ENCODE assay signal across 9 cellular contexts in genomic region chr11:69635804-69636511, GRCh38. TPM values are rescaled to one million over a fixed set of nuclear protein-coding genes. Genes with fewer than 3 reads are reported as not detected.
A peak's percentile ranks its signal among the peaks of the same experiment; 100 is the strongest.
DNase-seq lines count a peak whose midpoint lies in the region; ATAC-seq and TF ChIP-seq lines count a peak whose summit lies in the region.
"Had no signal": no experiment of that assay in that cellular context is flagged by ENCODE, and none has a peak within 500 bp of the region (broad histone marks: within the 10 kb centered on the region; RNA-seq: fewer than 3 reads in every experiment).

No MANE protein-coding gene starts in this region.

- H3K36me3 ChIP-seq in Panc1 (ENCODE audit: control insufficient read depth, insufficient read depth, low read length) (no peaks in the 10 kb centered on the region; the same call in 1 of the 2 replicates), fibroblast of lung (ENCODE audit: control insufficient read depth, insufficient read depth, low read length) (no peaks in the 10 kb centered on the region), neuronal stem cell (replicated peaks in 1 of 2; ENCODE audit: control insufficient read depth in 2 of 2, insufficient read depth in 2 of 2, low read length in 2 of 2) (no peaks in the 10 kb centered on the region)

- H3K9ac ChIP-seq in fibroblast of lung (ENCODE audit: insufficient read depth, low read length), result no peak overlapping the region
- no peak overlapping the region for H3K9ac ChIP-seq in neuronal stem cell (ENCODE audit: low read depth, low read length, poor library complexity)

- H3K4me2 ChIP-seq in fibroblast of lung (ENCODE audit: extremely low read depth, insufficient read depth, low read length) (peak overlapping the region; percentile 61), neuronal stem cell (ENCODE audit: insufficient read depth, low read length, poor library complexity, severe bottlenecking) (peak overlapping the region; percentile 98)

- H4K8ac ChIP-seq in neuronal stem cell (ENCODE audit: low read depth, low read length), result no peak overlapping the region

- peaks cover 33% of the 10 kb centered on the region for H3K4me1 ChIP-seq in Panc1 (ENCODE audit: control insufficient read depth, insufficient read depth, low read length)
- H3K4me1 ChIP-seq in fibroblast of lung (ENCODE audit: control insufficient read depth, extremely low read depth, insufficient read depth, low read length), result peaks cover 7% of the 10 kb centered on the region
- peaks cover 17 to 26% of the 10 kb centered on the region in 2 donors for H3K4me1 ChIP-seq in neuronal stem cell (ENCODE audit: control insufficient read depth in 2 of 2, insufficient read depth in 1 of 2, low read depth in 1 of 2, low read length in 2 of 2)

- H3K27ac ChIP-seq in Panc1 (ENCODE audit: low read length) (peak overlapping the region; percentile 83), fibroblast of lung (ENCODE audit: insufficient read depth, low read length) (peak overlapping the region; percentile 30), neuronal stem cell (replicated peaks; ENCODE audit: low read length) (no peak overlapping the region)

- in situ Hi-C loops in Panc1 (cut with HindIII; ENCODE audit: low pct_unique_long_range_greater_than_20kb, low sequenced_read_pairs), result no loop called here

- WGBS in neuronal stem cell (ENCODE audit: extremely low coverage in 2 of 2, insufficient read length in 2 of 2, insufficient replicate concordance in 1 of 2), 2 donors, result no CpG with 5 or more reads among the region's 17 CpGs

- H3K14ac ChIP-seq in neuronal stem cell (ENCODE audit: low read length), result no peak overlapping the region

- no peak overlapping the region for H2BK120ac ChIP-seq in neuronal stem cell (ENCODE audit: low read depth, low read length)

- ATAC-seq in Panc1, result peak; percentile 2
- ATAC-seq in GM21717 (IDR thresholded peaks at IDR 0.05; ENCODE audit: unreplicated experiment), result no peak
- no peak for ATAC-seq in GM18873 (IDR thresholded peaks at IDR 0.05; ENCODE audit: low FRiP score, unreplicated experiment)
- ATAC-seq in HG03342 (IDR thresholded peaks at IDR 0.05; ENCODE audit: unreplicated experiment), result no peak

- H3K4ac ChIP-seq in neuronal stem cell (ENCODE audit: low read length), result no peak overlapping the region

- no peaks in the 10 kb centered on the region for H3K27me3 ChIP-seq in Panc1 (ENCODE audit: control insufficient read depth, insufficient read depth, low read length)
- no peaks in the 10 kb centered on the region for H3K27me3 ChIP-seq in fibroblast of lung (ENCODE audit: control insufficient read depth, insufficient read depth, low read length)
- H3K27me3 ChIP-seq in neuronal stem cell (ENCODE audit: control insufficient read depth in 3 of 3, insufficient read depth in 3 of 3, low read depth in 1 of 3, low read length in 3 of 3), result peaks cover 0 to 54% (median 8%) of the 10 kb centered on the region in 3 experiments

- no peak overlapping the region for H3K23ac ChIP-seq in neuronal stem cell (ENCODE audit: low read depth, low read length, poor library complexity)

- peak overlapping the region; percentile 85 for H2AFZ ChIP-seq in fibroblast of lung (ENCODE audit: low read length)
- peak overlapping the region; percentile 84 for H2AFZ ChIP-seq in neuronal stem cell (ENCODE audit: low read length)

- CTCF ChIA-PET in AG04449 (lab: Yijun Ruan, JAX) (interaction anchor here (1.2 to 1.4 kb wide), 2 partner anchors 8 to 192 kb away, joined by 3 read pairs; no protein-coding TSS in a partner anchor), Panc1 (lab: Charles Lee) (interaction anchor here (0.6 kb wide), 1 partner anchor 75 kb away, joined by 9 read pairs; no protein-coding TSS in a partner anchor)

- H2BK15ac ChIP-seq in neuronal stem cell (ENCODE audit: low read length), result peak overlapping the region; percentile 9

- intact Hi-C loops in Panc1 (cut with micrococcal nuclease; ENCODE audit: unreplicated experiment), result no loop called here

- peak overlapping the region; percentile 44 for H3K18ac ChIP-seq in neuronal stem cell (ENCODE audit: low read length)

- peaks cover 6% of the 10 kb centered on the region for H3K79me2 ChIP-seq in fibroblast of lung (ENCODE audit: control insufficient read depth, insufficient read depth, low read length)

- BruUV-seq in Panc1 (replicated peaks; lab: Mats Ljungman, UMichigan), result no TSS peak

- H2BK12ac ChIP-seq in neuronal stem cell (ENCODE audit: low read length), result no peak overlapping the region

- no peak overlapping the region for H2AK5ac ChIP-seq in neuronal stem cell (ENCODE audit: low read depth, low read length)

- H3K79me1 ChIP-seq in neuronal stem cell (ENCODE audit: low read depth, low read length), result peaks cover under 1% of the 10 kb centered on the region

- peak overlapping the region; percentile 41 for H3K4me3 ChIP-seq in AG04449 (ENCODE audit: low read depth, low read length)
- peak overlapping the region; percentile 27 to 54 for H3K4me3 ChIP-seq in Panc1 (ENCODE audit: low read depth in 2 of 2, low read length in 2 of 2)
- peak overlapping the region; percentile 3 to 38 (median 32) for H3K4me3 ChIP-seq in fibroblast of lung (replicated peaks in 1 of 4; ENCODE audit: control extremely low read depth in 1 of 4, insufficient read depth in 1 of 4, low read depth in 3 of 4, low read length in 4 of 4)
- peak overlapping the region; percentile 17 to 27 for H3K4me3 ChIP-seq in neuronal stem cell (ENCODE audit: low read length in 2 of 2)

- DNase-seq in AG04449 (ENCODE audit: low read depth, low spot score) (no peak), Panc1 (ENCODE audit: low read depth, low spot score) (no peak), fibroblast of lung (ENCODE audit: low read depth in 2 of 2) (no peak), neuronal stem cell (ENCODE audit: low spot score) (no peak), NCI-H2227 treated with DMSO at 0.1 percent for 48 hours (lab: John Stamatoyannopoulos, UW) (no peak)
- DNase-seq: activated CD8-positive, alpha-beta memory T cell treated with anti-CD3 and anti-CD28 coated beads, Interleukin-2, amount 50 U/mL, for 4 hours had no signal

- H3K9me3 ChIP-seq in Panc1 (ENCODE audit: control insufficient read depth, insufficient read depth, low read depth, low read length) (no peaks in the 10 kb centered on the region), fibroblast of lung (ENCODE audit: control insufficient read depth, insufficient read depth, low read depth, low read length) (no peaks in the 10 kb centered on the region), neuronal stem cell (replicated peaks in 1 of 2; ENCODE audit: control insufficient read depth in 2 of 2, insufficient read depth in 1 of 2, low read depth in 1 of 2, low read length in 2 of 2) (peaks cover 0 to 5% of the 10 kb centered on the region in 2 donors)

- TF ChIP-seq CTCF in AG04449 (IDR thresholded peaks at IDR 0.05; ENCODE audit: insufficient read depth, low read length, missing control alignments) (no peak), Panc1 (IDR thresholded peaks at IDR 0.05) (no peak), fibroblast of lung (conservative IDR thresholded peaks at IDR 0.05 in 1 of 2, IDR thresholded peaks at IDR 0.05 in 1 of 2; ENCODE audit: low read depth in 1 of 2, low read length in 2 of 2) (no peak)

- POLR2A ChIA-PET in AG04449 (lab: Yijun Ruan, JAX), result interaction anchor here (1.0 kb wide), 1 partner anchor 339 kb away, joined by 5 read pairs; no protein-coding TSS in a partner anchor
- POLR2A ChIA-PET in Panc1 (lab: Charles Lee), result no interaction called here

- H4K91ac ChIP-seq in neuronal stem cell (ENCODE audit: low read depth, low read length, poor library complexity), result no peak overlapping the region

- no peaks in the 10 kb centered on the region for H4K20me1 ChIP-seq in fibroblast of lung (ENCODE audit: control insufficient read depth, extremely low read depth, insufficient read depth, low read length)

- no peak overlapping the region for H2BK5ac ChIP-seq in neuronal stem cell (ENCODE audit: low read length)

RNA-seq across cellular contexts. Expression of gene CCND1, which starts 5.0 kb away (rescaled TPM):
- total RNA-seq in Panc1 (2021; ENCODE audit: unreplicated experiment) (259 TPM), fibroblast of lung (127 and 548 TPM in 2 replicates)
- polyA plus RNA-seq in Panc1 (2012; ENCODE audit: insufficient read length), result 275 TPM
- 322 and 523 TPM in 2 replicates for polyA plus RNA-seq in fibroblast of lung
- polyA plus RNA-seq in fibroblast of lung (2012), result 342 and 554 TPM in 2 replicates
- polyA minus RNA-seq in fibroblast of lung (ENCODE audit: low replicate concordance), result 590 and 1,076 TPM in 2 replicates
- 56.5 TPM for polyA plus RNA-seq in neuronal stem cell (2013, experiment 1 of 2)
- 57.8 TPM for polyA plus RNA-seq in neuronal stem cell (2013, experiment 2 of 2)

RNA-seq across cellular contexts. Expression of gene LTO1, which starts 39.2 kb away (rescaled TPM):
- total RNA-seq in Panc1 (2021; ENCODE audit: unreplicated experiment) (28.7 TPM), fibroblast of lung (20.3 and 25.4 TPM in 2 replicates)
- 73.8 TPM for polyA plus RNA-seq in Panc1 (2012; ENCODE audit: insufficient read length)
- 18.1 and 19.5 TPM in 2 replicates for polyA plus RNA-seq in fibroblast of lung
- 14.2 and 15.0 TPM in 2 replicates for polyA plus RNA-seq in fibroblast of lung (2012)
- polyA minus RNA-seq in fibroblast of lung (ENCODE audit: low replicate concordance), result 4.1 and 5.0 TPM in 2 replicates
- 13.6 TPM for polyA plus RNA-seq in neuronal stem cell (2013, experiment 1 of 2)
- 13.3 TPM for polyA plus RNA-seq in neuronal stem cell (2013, experiment 2 of 2)
